ENCODE assay signal across 1 cellular context in genomic region chr2:126665483-126665882, GRCh38.
TF ChIP-seq lines count a peak whose summit lies in the region.

No MANE protein-coding gene starts in this region.

TF ChIP-seq in H1, 55 proteins besides CTCF, POLR2A, EP300 and RAD21:
- TF ChIP-seq JUND (IDR thresholded peaks at IDR 0.05; ENCODE audit: low read length), result no peak
- TF ChIP-seq POLR2AphosphoS5 (IDR thresholded peaks at IDR 0.05; ENCODE audit: low read depth, low read length), result no peak
- no peak for TF ChIP-seq RFX5 (IDR thresholded peaks at IDR 0.05; ENCODE audit: borderline replicate concordance, low read depth, low read length)
- no peak for TF ChIP-seq SP4 (IDR thresholded peaks at IDR 0.05; ENCODE audit: low read length)
- no peak for TF ChIP-seq NANOG (IDR thresholded peaks at IDR 0.05; ENCODE audit: insufficient read depth, low read depth, low read length, poor library complexity, severe bottlenecking)
- no peak for TF ChIP-seq HDAC2 (IDR thresholded peaks at IDR 0.05; ENCODE audit: borderline replicate concordance in 1 of 2, low read depth in 2 of 2, low read length in 2 of 2)
- TF ChIP-seq, protein P1, sequence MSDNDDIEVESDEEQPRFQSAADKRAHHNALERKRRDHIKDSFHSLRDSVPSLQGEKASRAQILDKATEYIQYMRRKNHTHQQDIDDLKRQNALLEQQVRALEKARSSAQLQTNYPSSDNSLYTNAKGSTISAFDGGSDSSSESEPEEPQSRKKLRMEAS (IDR thresholded peaks at IDR 0.05), result no peak
- no peak for TF ChIP-seq HDAC6 (IDR thresholded peaks at IDR 0.05; ENCODE audit: low read depth, low read length)
- no peak for TF ChIP-seq SIRT6 (IDR thresholded peaks at IDR 0.05; ENCODE audit: low read length)
- TF ChIP-seq NRF1 (IDR thresholded peaks at IDR 0.05; ENCODE audit: low read depth, low read length), result no peak
- TF ChIP-seq TEAD4 (IDR thresholded peaks at IDR 0.05; ENCODE audit: low read depth, low read length), result no peak
- TF ChIP-seq RNF2 (IDR thresholded peaks at IDR 0.05; ENCODE audit: borderline replicate concordance, low read depth, low read length, missing control alignments, poor library complexity, severe bottlenecking), result no peak
